9 cellular contexts compared by ENCODE assay signal in the genomic region with DNA sequence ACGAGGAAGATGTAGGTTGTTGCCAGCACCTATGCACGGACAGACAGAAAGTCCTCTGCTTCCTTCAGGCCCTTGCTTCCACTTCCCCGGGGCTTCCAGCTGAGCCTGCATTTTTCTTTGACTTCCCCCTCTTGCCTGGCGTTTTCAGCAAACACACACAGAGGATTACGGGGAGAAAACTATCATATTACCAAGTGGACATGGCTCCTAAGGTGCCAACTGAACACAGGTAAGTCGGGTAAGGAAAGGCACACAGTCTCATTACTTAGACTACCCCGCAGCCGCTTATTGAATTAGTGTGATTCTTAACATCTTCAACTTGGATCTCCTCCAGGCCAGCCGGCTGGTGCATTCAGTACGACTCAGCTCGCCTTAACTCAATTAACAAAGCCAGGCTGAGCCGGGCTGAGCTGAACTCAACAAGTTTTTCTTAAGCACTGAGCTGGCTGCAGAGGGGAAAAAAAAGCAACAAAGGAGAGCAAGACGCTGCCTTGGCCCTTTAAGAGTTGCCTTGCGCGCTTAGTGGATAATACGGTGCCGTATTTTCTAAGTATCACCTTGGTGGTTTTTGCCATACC. TPM values are rescaled to one million over a fixed set of nuclear protein-coding genes. Genes with fewer than 3 reads are reported as not detected.
A peak's percentile ranks its signal among the peaks of the same experiment; 100 is the strongest.
DNase-seq lines count a peak whose midpoint lies in the region; ATAC-seq, FAIRE-seq and TF ChIP-seq lines count a peak whose summit lies in the region.
"Had no signal": no experiment of that assay in that cellular context is flagged by ENCODE, and none has a peak within 500 bp of the region (broad histone marks: within the 10 kb centered on the region; RNA-seq: fewer than 3 reads in every experiment).

No MANE protein-coding gene starts in this region.

- ATAC-seq in T-helper 17 cell: no peak

- no peaks in the 10 kb centered on the region for H3K79me2 ChIP-seq in neural progenitor cell (ENCODE audit: low read depth)

- intact Hi-C loops in activated T-helper 1 cell treated with anti-CD3 and anti-CD28 coated beads, Interleukin-12 subunit alpha, Interleukin-12 subunit beta, Interleukin-2, Interleukin-4 antibody, amounts not matched to agents 30 ng/mL and 10 ng/mL and 1 ng/mL, durations not matched to agents 14 hours and 24 hours and 36 hours (cut with micrococcal nuclease): loop anchor here (5.0 to 10.0 kb wide), 4 partner anchors 55 to 555 kb away; partner anchors contain the start of genes MED13L and TESC

- peaks cover 2% of the 10 kb centered on the region for H3K4me1 ChIP-seq in endodermal cell (ENCODE audit: control insufficient read depth, insufficient read depth, low read length)
- peaks cover 17% of the 10 kb centered on the region for H3K4me1 ChIP-seq in neural progenitor cell

- H3K27ac ChIP-seq in endodermal cell (ENCODE audit: low read depth, low read length): peak overlapping the region; percentile 21
- H3K27ac ChIP-seq in neural progenitor cell: peak overlapping the region; percentile 26

- H3K9me3 Mint-ChIP-seq in endodermal cell (no peaks in the 10 kb centered on the region), neural progenitor cell (no peaks in the 10 kb centered on the region)
- peaks cover 4% of the 10 kb centered on the region for H3K9me3 Mint-ChIP-seq in activated T-helper 1 cell treated with anti-CD3 and anti-CD28 coated beads, Interleukin-12 subunit alpha, Interleukin-12 subunit beta, Interleukin-2, Interleukin-4 antibody, amounts not matched to agents 30 ng/mL and 10 ng/mL and 1 ng/mL, durations not matched to agents 14 hours and 24 hours and 36 hours
- H3K9me3 Mint-ChIP-seq: naive B cell had no signal

- H3K4me3 ChIP-seq in endodermal cell (ENCODE audit: low read length): no peak overlapping the region
- peak overlapping the region; percentile 8 for H3K4me3 ChIP-seq in neural progenitor cell

- H3K27ac Mint-ChIP-seq in endodermal cell (peak overlapping the region; percentile 32), neural progenitor cell (peak overlapping the region; percentile 80), T-helper 17 cell (no peak overlapping the region)
- H3K27ac Mint-ChIP-seq in activated T-helper 1 cell treated with anti-CD3 and anti-CD28 coated beads, Interleukin-12 subunit alpha, Interleukin-12 subunit beta, Interleukin-2, Interleukin-4 antibody, amounts not matched to agents 30 ng/mL and 10 ng/mL and 1 ng/mL, durations not matched to agents 14 hours and 24 hours and 36 hours: no peak overlapping the region

- H4K20me1 ChIP-seq in neural progenitor cell (ENCODE audit: low read depth): peaks cover 16% of the 10 kb centered on the region

- H2AFZ ChIP-seq in neural progenitor cell (replicated peaks): no peak overlapping the region

- no peak overlapping the region for H3K9ac ChIP-seq in endodermal cell (ENCODE audit: extremely low read depth, low read length, poor library complexity, severe bottlenecking)
- no peak overlapping the region for H3K9ac ChIP-seq in neural progenitor cell

- WGBS in endodermal cell (ENCODE audit: insufficient coverage in 1 of 2, insufficient read length in 1 of 2), 2 experiments: 20 to 31% methylated on average over 16 to 17 of the region's 17 CpGs

- H3F3A ChIP-seq in neural progenitor cell (ENCODE audit: low read depth): peaks cover 31% of the 10 kb centered on the region

- H3K4me1 Mint-ChIP-seq in endodermal cell: peaks cover 15% of the 10 kb centered on the region
- H3K4me1 Mint-ChIP-seq in neural progenitor cell: peaks cover 56% of the 10 kb centered on the region
- H3K4me1 Mint-ChIP-seq in T-helper 17 cell: peaks cover 12% of the 10 kb centered on the region
- peaks cover 37% of the 10 kb centered on the region for H3K4me1 Mint-ChIP-seq in activated T-helper 1 cell treated with anti-CD3 and anti-CD28 coated beads, Interleukin-12 subunit alpha, Interleukin-12 subunit beta, Interleukin-2, Interleukin-4 antibody, amounts not matched to agents 30 ng/mL and 10 ng/mL and 1 ng/mL, durations not matched to agents 14 hours and 24 hours and 36 hours (ENCODE audit: low read depth)

- H3K4me3 Mint-ChIP-seq in endodermal cell (no peak overlapping the region), neural progenitor cell (peak overlapping the region; percentile 59), T-helper 17 cell (no peak overlapping the region)
- H3K4me3 Mint-ChIP-seq in activated T-helper 1 cell treated with anti-CD3 and anti-CD28 coated beads, Interleukin-12 subunit alpha, Interleukin-12 subunit beta, Interleukin-2, Interleukin-4 antibody, amounts not matched to agents 30 ng/mL and 10 ng/mL and 1 ng/mL, durations not matched to agents 14 hours and 24 hours and 36 hours: no peak overlapping the region

- FAIRE-seq in urothelium cell line (lab: Jason Lieb, UNC): no peak

- H3K9me3 ChIP-seq in endodermal cell (ENCODE audit: control insufficient read depth, low read length) (no peaks in the 10 kb centered on the region), neural progenitor cell (ENCODE audit: low read depth) (no peaks in the 10 kb centered on the region), T-helper 17 cell (ENCODE audit: control insufficient read depth, low read length, poor library complexity, severe bottlenecking) (no peaks in the 10 kb centered on the region)

- H3K27me3 ChIP-seq in endodermal cell (ENCODE audit: control insufficient read depth, insufficient read depth, low read length, poor library complexity, severe bottlenecking) (peaks cover 7% of the 10 kb centered on the region), neural progenitor cell (no peaks in the 10 kb centered on the region)

- peak overlapping the region; percentile 59 for H3K4me2 ChIP-seq in neural progenitor cell

- H3K27me3 Mint-ChIP-seq in endodermal cell (ENCODE audit: insufficient read depth) (peaks cover 25% of the 10 kb centered on the region), neural progenitor cell (ENCODE audit: insufficient read depth, low read depth) (no peaks in the 10 kb centered on the region), T-helper 17 cell (no peaks in the 10 kb centered on the region)
- peaks cover 7% of the 10 kb centered on the region for H3K27me3 Mint-ChIP-seq in activated T-helper 1 cell treated with anti-CD3 and anti-CD28 coated beads, Interleukin-12 subunit alpha, Interleukin-12 subunit beta, Interleukin-2, Interleukin-4 antibody, amounts not matched to agents 30 ng/mL and 10 ng/mL and 1 ng/mL, durations not matched to agents 14 hours and 24 hours and 36 hours (ENCODE audit: insufficient read depth)
- H3K27me3 Mint-ChIP-seq: naive B cell had no signal

- no peak for TF ChIP-seq CTCF in endodermal cell (conservative IDR thresholded peaks at IDR 0.05)
- no peak for TF ChIP-seq CTCF in neural progenitor cell (IDR thresholded peaks at IDR 0.05)

- H3K36me3 ChIP-seq in endodermal cell (ENCODE audit: control insufficient read depth, insufficient read depth, low read length) (no peaks in the 10 kb centered on the region), neural progenitor cell (no peaks in the 10 kb centered on the region)

- DNase-seq in DMS 273 treated with DMSO at 0.1 percent for 48 hours (lab: John Stamatoyannopoulos, UW): peak; percentile 2
- DNase-seq in NCI-H345 treated with DMSO at 0.1 percent for 48 hours (lab: John Stamatoyannopoulos, UW; ENCODE audit: unreplicated experiment): peak; percentile 21
- peak; percentile 83 for DNase-seq in endodermal cell
- DNase-seq in neural progenitor cell (ENCODE audit: low spot score): peak; percentile 93
- no peak for DNase-seq in activated CD4-positive, alpha-beta T cell treated with anti-CD3 and anti-CD28 coated beads for 4 hours
- DNase-seq in T-helper 17 cell: no peak
- DNase-seq in urothelium cell line (ENCODE audit: low spot score): no peak
- DNase-seq in activated T-helper 1 cell treated with anti-CD3 and anti-CD28 coated beads, Interleukin-12 subunit alpha, Interleukin-12 subunit beta, Interleukin-2, Interleukin-4 antibody, amounts not matched to agents 30 ng/mL and 10 ng/mL and 1 ng/mL, durations not matched to agents 14 hours and 24 hours and 36 hours (ENCODE audit: low spot score): no peak
- DNase-seq: naive B cell had no signal

- no peaks in the 10 kb centered on the region for H3K36me3 Mint-ChIP-seq in endodermal cell (ENCODE audit: low read depth)
- no peaks in the 10 kb centered on the region for H3K36me3 Mint-ChIP-seq in neural progenitor cell
- H3K36me3 Mint-ChIP-seq in T-helper 17 cell (ENCODE audit: low read depth): no peaks in the 10 kb centered on the region
- H3K36me3 Mint-ChIP-seq in activated T-helper 1 cell treated with anti-CD3 and anti-CD28 coated beads, Interleukin-12 subunit alpha, Interleukin-12 subunit beta, Interleukin-2, Interleukin-4 antibody, amounts not matched to agents 30 ng/mL and 10 ng/mL and 1 ng/mL, durations not matched to agents 14 hours and 24 hours and 36 hours (ENCODE audit: low read depth): peaks cover 3% of the 10 kb centered on the region
- H3K36me3 Mint-ChIP-seq: naive B cell had no signal

RNA-seq across cellular contexts. Expression of gene MAP1LC3B2, which starts 19.2 kb away (rescaled TPM):
- 1 to 10 TPM in 1 of 2 donors, under 1 TPM in 1; 0.80 to 1.4 TPM for total RNA-seq in endodermal cell
- 3.7 TPM for polyA plus RNA-seq in endodermal cell (2013, experiment 1 of 2)
- polyA plus RNA-seq in endodermal cell (2013, experiment 2 of 2): 3.5 TPM
- 0.39 and 1.5 TPM in 2 replicates for total RNA-seq in neural progenitor cell (ENCODE audit: low replicate concordance)
- total RNA-seq in T-helper 17 cell: 1 to 10 TPM in 1 of 2 donors, under 1 TPM in 1; 0.89 to 2.7 TPM
- 0.49 and 0.57 TPM in 2 replicates for total RNA-seq in activated T-helper 1 cell treated with anti-CD3 and anti-CD28 coated beads, Interleukin-12 subunit alpha, Interleukin-12 subunit beta, Interleukin-2, Interleukin-4 antibody, amounts not matched to agents 30 ng/mL and 10 ng/mL and 1 ng/mL, durations not matched to agents 14 hours and 24 hours and 36 hours

Comparison
In these comparisons a context has a peak if more than half of its experiments do, and no peak if none do; other contexts are left out.
1. DNase-seq: peak in DMS 273 treated with DMSO at 0.1 percent for 48 hours (single experiment), NCI-H345 treated with DMSO at 0.1 percent for 48 hours (single experiment), endodermal cell (single experiment) and neural progenitor cell (single experiment); none in activated CD4-positive, alpha-beta T cell treated with anti-CD3 and anti-CD28 coated beads for 4 hours (0 of 2), T-helper 17 cell (0 of 3), urothelium cell line (single experiment) and activated T-helper 1 cell treated with anti-CD3 and anti-CD28 coated beads, Interleukin-12 subunit alpha, Interleukin-12 subunit beta, Interleukin-2, Interleukin-4 antibody, amounts not matched to agents 30 ng/mL and 10 ng/mL and 1 ng/mL, durations not matched to agents 14 hours and 24 hours and 36 hours (single experiment).
2. H3K27ac Mint-ChIP-seq: peak in endodermal cell (single experiment) and neural progenitor cell (single experiment); none in T-helper 17 cell (single experiment) and activated T-helper 1 cell treated with anti-CD3 and anti-CD28 coated beads, Interleukin-12 subunit alpha, Interleukin-12 subunit beta, Interleukin-2, Interleukin-4 antibody, amounts not matched to agents 30 ng/mL and 10 ng/mL and 1 ng/mL, durations not matched to agents 14 hours and 24 hours and 36 hours (single experiment).